In genomic region chr3:146160233-146160963, GRCh38 we compare ENCODE assay signal across 8 cellular contexts. TPM values are rescaled to one million over a fixed set of nuclear protein-coding genes. Genes with fewer than 3 reads are reported as not detected.
DNase-seq lines count a peak whose midpoint lies in the region; TF ChIP-seq lines count a peak whose summit lies in the region.

No MANE protein-coding gene starts in this region.

- H3K27ac ChIP-seq in uterus: peak overlapping the region; percentile 97

- H3K4me1 ChIP-seq in HAP-1 (peaks cover 36% of the 10 kb centered on the region), uterus (peaks cover 0 to 5% of the 10 kb centered on the region in 2 donors)

- intact Hi-C loops in uterus (cut with DNase I; ENCODE audit: low total_unique reads): no loop called here

- TF ChIP-seq POLR2A in uterus (IDR thresholded peaks at IDR 0.05): peak in 1 of 2 donors; percentile 3

- DNase-seq in EH (ENCODE audit: low read depth) (peak; percentile 85), HAP-1 (ENCODE audit: low spot score in 2 of 2) (peak; percentile 83 to 85), NCI-H2107 treated with DMSO at 0.1 percent for 48 hours (lab: John Stamatoyannopoulos, UW; ENCODE audit: unreplicated experiment) (peak; percentile 85), fibroblast of villous mesenchyme (ENCODE audit: low read depth) (peak; percentile 86), myocyte (ENCODE audit: low read depth) (peak; percentile 90), uterus (peak; percentile 68 to 81)
- DNase-seq in activated T-cell treated with anti-CD3 and anti-CD28 coated beads, Interleukin-2, amount 50 U/mL, for 48 hours: peak; percentile 26 to 35
- no peak for DNase-seq in effector CD4-positive, alpha-beta T cell

- peak; percentile 78 for TF ChIP-seq CTCF in fibroblast of villous mesenchyme (IDR thresholded peaks at IDR 0.05; ENCODE audit: insufficient read depth, low read depth, low read length)
- TF ChIP-seq CTCF in uterus (IDR thresholded peaks at IDR 0.05): peak; percentile 48 to 77 (median 58)

- in situ Hi-C loops in HAP-1 (cut with MboI; ENCODE audit: low sequenced_read_pairs): loop anchor here (25.0 kb wide), 2 partner anchors 98 to 373 kb away; no protein-coding TSS in a partner anchor

- H3K36me3 ChIP-seq in HAP-1 (replicated peaks) (no peaks in the 10 kb centered on the region), uterus (no peaks in the 10 kb centered on the region)

- H3K4me3 ChIP-seq in HAP-1 (peak overlapping the region; percentile 64), fibroblast of villous mesenchyme (ENCODE audit: low read depth, low read length) (peak overlapping the region; percentile 94), uterus (peak overlapping the region; percentile 65 to 79)

- no peaks in the 10 kb centered on the region for H3K9me3 ChIP-seq in HAP-1
- no peaks in the 10 kb centered on the region for H3K9me3 ChIP-seq in uterus

- no peaks in the 10 kb centered on the region for H3K27me3 ChIP-seq in HAP-1 (ENCODE audit: low read depth)
- H3K27me3 ChIP-seq in uterus: no peaks in the 10 kb centered on the region

RNA-seq across cellular contexts. Expression of gene PLOD2, which starts 0.6 kb away (rescaled TPM):
- total RNA-seq in fibroblast of villous mesenchyme (154 and 393 TPM in 2 replicates), myocyte (71.0 and 77.1 TPM in 2 replicates), uterus (10 to 100 TPM; 23.5 to 83.2 (median 45.7) TPM)
- 190 TPM for polyA plus RNA-seq in myocyte (2012)
